ENCODE assay signal across 1 cellular context in the genomic region with DNA sequence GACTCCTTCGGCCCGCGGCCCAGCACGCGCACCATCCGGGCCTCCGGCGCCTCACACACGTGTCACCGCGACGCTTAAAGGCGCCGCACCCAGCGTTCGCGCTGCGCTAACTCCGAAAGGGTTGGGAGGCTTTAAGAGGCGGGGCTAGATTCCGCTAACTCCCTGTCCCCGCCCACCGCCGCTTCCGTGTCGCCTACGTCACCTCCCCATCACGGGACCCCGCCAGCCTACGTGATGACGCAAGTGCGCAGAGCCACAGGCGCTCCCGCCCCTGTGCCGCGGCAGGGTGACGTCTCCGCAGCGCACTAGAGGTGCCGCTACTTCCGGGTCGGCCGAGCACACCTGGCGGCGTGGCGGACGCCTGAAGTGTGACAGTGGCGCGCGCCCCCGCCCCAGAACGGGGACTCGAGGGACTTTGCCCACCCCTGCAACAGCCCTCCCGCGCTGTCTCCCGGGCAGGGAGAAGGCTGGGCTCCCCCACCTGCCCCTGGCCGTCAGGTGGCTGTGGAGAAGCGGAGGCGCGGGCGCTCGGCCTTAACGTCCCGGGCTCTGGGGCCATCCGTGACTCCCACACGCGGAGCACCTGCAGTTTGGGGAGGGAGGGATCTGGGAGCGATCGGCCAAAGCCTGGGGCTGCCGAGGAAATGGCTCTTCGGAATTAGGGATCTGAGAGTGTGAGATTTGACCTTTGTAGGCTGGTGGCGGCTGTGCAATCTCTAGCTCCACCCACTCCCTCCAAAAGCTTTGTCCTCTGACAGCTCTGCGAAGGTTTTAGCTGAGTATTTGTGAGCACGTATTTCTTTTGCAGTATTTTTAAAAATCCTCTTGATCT.
A peak's percentile ranks its signal among the peaks of the same experiment; 100 is the strongest.
TF ChIP-seq lines count a peak whose summit lies in the region.

USP36 (minus strand) TSS at position 35 of the 832 bp plus-strand sequence. CDS start 4,451 bp downstream, outside the sequence.

TF ChIP-seq in SK-N-SH, 30 proteins besides CTCF, POLR2A, EP300 and RAD21 (continued from another document):
- TF ChIP-seq YY1 (IDR thresholded peaks at IDR 0.05; ENCODE audit: low read depth) (peak; percentile 39; the same call in 1 of the 2 replicates), MEF2A (IDR thresholded peaks at IDR 0.05; ENCODE audit: borderline replicate concordance, low read depth) (peak; percentile 75; the same call in 1 of the 2 replicates), RFX5 (IDR thresholded peaks at IDR 0.05; ENCODE audit: low read length) (peak; percentile 71), SMC3 (IDR thresholded peaks at IDR 0.05; ENCODE audit: low read depth, low read length) (no peak), TEAD4 (IDR thresholded peaks at IDR 0.05; ENCODE audit: borderline replicate concordance, insufficient read depth) (no peak), POLR2AphosphoS5 (IDR thresholded peaks at IDR 0.05; ENCODE audit: low read depth, low read length) (peak; percentile 80), CHD2 (IDR thresholded peaks at IDR 0.05; ENCODE audit: low read length, partially characterized antibody) (peak; percentile 79)
- TF ChIP-seq, protein P1, sequence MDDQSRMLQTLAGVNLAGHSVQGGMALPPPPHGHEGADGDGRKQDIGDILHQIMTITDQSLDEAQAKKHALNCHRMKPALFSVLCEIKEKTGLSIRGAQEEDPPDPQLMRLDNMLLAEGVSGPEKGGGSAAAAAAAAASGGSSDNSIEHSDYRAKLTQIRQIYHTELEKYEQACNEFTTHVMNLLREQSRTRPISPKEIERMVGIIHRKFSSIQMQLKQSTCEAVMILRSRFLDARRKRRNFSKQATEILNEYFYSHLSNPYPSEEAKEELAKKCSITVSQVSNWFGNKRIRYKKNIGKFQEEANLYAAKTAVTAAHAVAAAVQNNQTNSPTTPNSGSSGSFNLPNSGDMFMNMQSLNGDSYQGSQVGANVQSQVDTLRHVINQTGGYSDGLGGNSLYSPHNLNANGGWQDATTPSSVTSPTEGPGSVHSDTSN (IDR thresholded peaks at IDR 0.05): peak; percentile 64; the same call in 1 of the 2 replicates
- TF ChIP-seq, protein P2, sequence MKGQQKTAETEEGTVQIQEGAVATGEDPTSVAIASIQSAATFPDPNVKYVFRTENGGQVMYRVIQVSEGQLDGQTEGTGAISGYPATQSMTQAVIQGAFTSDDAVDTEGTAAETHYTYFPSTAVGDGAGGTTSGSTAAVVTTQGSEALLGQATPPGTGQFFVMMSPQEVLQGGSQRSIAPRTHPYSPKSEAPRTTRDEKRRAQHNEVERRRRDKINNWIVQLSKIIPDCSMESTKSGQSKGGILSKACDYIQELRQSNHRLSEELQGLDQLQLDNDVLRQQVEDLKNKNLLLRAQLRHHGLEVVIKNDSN (IDR thresholded peaks at IDR 0.05; ENCODE audit: borderline replicate concordance, low read depth): peak; percentile 88
